ENCODE assay signal across 29 cellular contexts in the genomic region with DNA sequence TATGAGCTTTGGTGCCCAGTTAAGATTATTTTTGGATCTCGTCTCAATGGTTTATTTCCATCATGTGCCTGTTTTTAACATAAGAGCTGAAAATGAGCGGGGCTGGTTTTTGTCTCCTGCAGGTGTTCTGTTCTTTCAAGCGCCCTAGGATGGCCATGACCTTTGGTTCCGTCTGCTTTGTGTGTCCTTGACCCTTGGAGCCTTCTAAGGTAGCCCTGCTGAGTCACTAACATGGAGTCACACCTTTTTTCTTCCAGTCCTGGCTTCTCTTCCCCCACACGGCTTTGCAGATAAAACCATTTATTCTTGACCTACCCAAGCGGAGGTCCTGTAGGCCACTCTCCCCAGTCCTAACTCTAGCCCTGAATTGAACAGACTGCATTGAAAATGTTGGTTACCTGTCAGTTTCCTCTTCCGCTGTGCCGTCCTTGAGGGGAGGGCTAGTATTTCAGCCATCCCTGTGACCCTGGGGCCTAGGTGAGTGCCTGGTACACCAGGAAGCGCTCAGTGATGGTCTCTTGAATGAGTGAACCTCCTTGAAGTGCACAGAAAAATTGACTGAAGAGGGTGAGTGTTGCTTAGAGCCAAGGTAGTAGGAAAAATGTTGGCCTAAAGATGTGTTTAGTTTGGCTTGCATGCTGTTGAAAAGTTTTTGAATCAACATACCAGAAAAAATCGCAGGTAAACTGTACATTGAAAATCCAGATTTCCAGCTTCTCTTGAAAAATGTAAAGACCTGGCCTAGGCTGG. TPM values are rescaled to one million over a fixed set of nuclear protein-coding genes. Genes with fewer than 3 reads are reported as not detected.
DNase-seq lines count a peak whose midpoint lies in the region; ATAC-seq, FAIRE-seq and TF ChIP-seq lines count a peak whose summit lies in the region.
"Had no signal": no experiment of that assay in that cellular context is flagged by ENCODE, and none has a peak within 500 bp of the region (broad histone marks: within the 10 kb centered on the region; RNA-seq: fewer than 3 reads in every experiment).

No MANE protein-coding gene starts in this region.

- WGBS in thyroid gland, 2 donors: 75 to 77% methylated on average over 10 of the region's 10 CpGs
- 86% methylated on average over 10 of the region's 10 CpGs for WGBS in right cardiac atrium

- no peaks in the 10 kb centered on the region for H3K36me3 Mint-ChIP-seq in activated CD4-positive, alpha-beta memory T cell treated with anti-CD3 and anti-CD28 coated beads, Interleukin-2, amount 10 ng/mL, durations not matched to agents 7 days and 5 days (ENCODE audit: low read depth)
- H3K36me3 Mint-ChIP-seq in activated CD4-positive, alpha-beta memory T cell treated with anti-CD3 and anti-CD28 coated beads for 36 hours: no peaks in the 10 kb centered on the region
- H3K36me3 Mint-ChIP-seq in astrocyte (ENCODE audit: low read depth, unreplicated experiment): peaks cover 8% of the 10 kb centered on the region
- H3K36me3 Mint-ChIP-seq: activated naive CD8-positive, alpha-beta T cell; natural killer cell treated with Interleukin-12 subunit alpha and Interleukin-12 subunit beta and Interleukin-15 and Interleukin-18, amount 100 ng/mL, for 72 hours had no signal

- H3K9me3 ChIP-seq in astrocyte (ENCODE audit: insufficient read depth, low read depth, low read length) (no peaks in the 10 kb centered on the region), left lung (no peaks in the 10 kb centered on the region), thyroid gland (no peaks in the 10 kb centered on the region), right cardiac atrium (ENCODE audit: control insufficient read depth, low read length) (no peaks in the 10 kb centered on the region)
- H3K9me3 ChIP-seq: ascending aorta, right lobe of liver had no signal

- CTCF ChIA-PET in activated CD4-positive, alpha-beta memory T cell treated with anti-CD3 and anti-CD28 coated beads, Interleukin-2, amount 10 ng/mL, durations not matched to agents 7 days and 5 days (lab: Charles Lee): no interaction called here
- CTCF ChIA-PET in activated CD4-positive, alpha-beta memory T cell treated with anti-CD3 and anti-CD28 coated beads for 36 hours (lab: Charles Lee): no interaction called here

- no peaks in the 10 kb centered on the region for H3K9me3 Mint-ChIP-seq in activated CD4-positive, alpha-beta memory T cell treated with anti-CD3 and anti-CD28 coated beads, Interleukin-2, amount 10 ng/mL, durations not matched to agents 7 days and 5 days
- H3K9me3 Mint-ChIP-seq in activated CD4-positive, alpha-beta memory T cell treated with anti-CD3 and anti-CD28 coated beads for 36 hours: no peaks in the 10 kb centered on the region
- H3K9me3 Mint-ChIP-seq in astrocyte (ENCODE audit: unreplicated experiment): no peaks in the 10 kb centered on the region
- H3K9me3 Mint-ChIP-seq: activated CD4-positive, alpha-beta T cell treated with anti-CD3 and anti-CD28 coated beads, Interleukin-2, amount 10 ng/mL, durations not matched to agents 7 days and 5 days; central memory CD8-positive, alpha-beta T cell; natural killer cell treated with Interleukin-12 subunit alpha and Interleukin-12 subunit beta and Interleukin-15 and Interleukin-18, amount 100 ng/mL, for 72 hours had no signal

- H3K27ac ChIP-seq in astrocyte (ENCODE audit: low read depth, low read length): peak overlapping the region; percentile 62
- H3K27ac ChIP-seq in left lung: no peak overlapping the region
- peak overlapping the region; percentile 77 to 84 (median 82) for H3K27ac ChIP-seq in thyroid gland
- H3K27ac ChIP-seq in right cardiac atrium (ENCODE audit: low read length): no peak overlapping the region
- H3K27ac ChIP-seq: ascending aorta, parathyroid adenoma, right lobe of liver, VCaP had no signal

- peaks cover 41% of the 10 kb centered on the region for H3K79me2 ChIP-seq in astrocyte (ENCODE audit: insufficient read depth, low read length)
- H3K79me2 ChIP-seq: parathyroid adenoma had no signal

- H3K9ac ChIP-seq in astrocyte (ENCODE audit: low read length): peak overlapping the region; percentile 22
- H3K9ac ChIP-seq: parathyroid adenoma had no signal

- H3K4me3 ChIP-seq in astrocyte (ENCODE audit: insufficient read depth, low read depth, low read length): no peak overlapping the region
- H3K4me3 ChIP-seq in left lung: no peak overlapping the region
- H3K4me3 ChIP-seq in thyroid gland (replicated peaks in 1 of 3): no peak overlapping the region
- H3K4me3 ChIP-seq in right cardiac atrium (ENCODE audit: low read length): no peak overlapping the region
- H3K4me3 ChIP-seq: ascending aorta, GM12878, right lobe of liver had no signal

- peak; percentile 4 for DNase-seq in activated CD4-positive, alpha-beta memory T cell treated with anti-CD3 and anti-CD28 coated beads, Interleukin-2, amount 10 ng/mL, durations not matched to agents 7 days and 5 days
- DNase-seq in activated CD4-positive, alpha-beta memory T cell treated with anti-CD3 and anti-CD28 coated beads for 36 hours: no peak
- no peak for DNase-seq in astrocyte (ENCODE audit: low read depth)
- no peak for DNase-seq in left lung
- DNase-seq in thyroid gland: peak in 1 of 2 donors; percentile 34
- no peak for DNase-seq in frontal cortex (ENCODE audit: low spot score in 2 of 2)
- no peak for DNase-seq in right cardiac atrium
- no peak for DNase-seq in hypothalamus (lab: John Stamatoyannopoulos, UW)
- DNase-seq: 8988T; activated CD4-positive, alpha-beta T cell treated with anti-CD3 and anti-CD28 coated beads, Interleukin-2, amount 10 ng/mL, durations not matched to agents 7 days and 5 days; dermis blood vessel endothelial cell; hippocampal formation; left ventricle myocardium superior; NCI-H187 treated with DMSO at 0.1 percent for 48 hours; NCI-H2171 treated with DMSO at 0.1 percent for 48 hours; NK-92 treated with Interleukin-12 subunit alpha and Interleukin-12 subunit beta, amount 100 ng/mL, for 24 hours; right lobe of liver; SHP77 treated with DMSO at 0.1 percent for 48 hours; stimulated activated CD4-positive, alpha-beta T cell treated with anti-CD3 and anti-CD28 coated beads, Interleukin-12 subunit alpha, Interleukin-12 subunit beta, amount 100 ng/mL, for 4 hours; stimulated activated CD4-positive, alpha-beta T cell treated with anti-CD3 and anti-CD28 coated beads, Interleukin-4, amount 100 ng/mL, for 1 hour; T-helper 9 cell had no signal

- TF ChIP-seq POLR2A in thyroid gland (IDR thresholded peaks at IDR 0.05): no peak

- no peak overlapping the region for H2AFZ ChIP-seq in astrocyte (ENCODE audit: low read depth, low read length)
- H2AFZ ChIP-seq: parathyroid adenoma had no signal

- H3K4me3 Mint-ChIP-seq in activated CD4-positive, alpha-beta memory T cell treated with anti-CD3 and anti-CD28 coated beads, Interleukin-2, amount 10 ng/mL, durations not matched to agents 7 days and 5 days: no peak overlapping the region
- no peak overlapping the region for H3K4me3 Mint-ChIP-seq in activated CD4-positive, alpha-beta memory T cell treated with anti-CD3 and anti-CD28 coated beads for 36 hours
- no peak overlapping the region for H3K4me3 Mint-ChIP-seq in astrocyte (ENCODE audit: unreplicated experiment)
- H3K4me3 Mint-ChIP-seq: activated CD4-positive, alpha-beta T cell treated with anti-CD3 and anti-CD28 coated beads, Interleukin-2, amount 10 ng/mL, durations not matched to agents 7 days and 5 days; activated naive CD8-positive, alpha-beta T cell; central memory CD8-positive, alpha-beta T cell; natural killer cell treated with Interleukin-12 subunit alpha and Interleukin-12 subunit beta and Interleukin-15 and Interleukin-18, amount 100 ng/mL, for 72 hours had no signal

- H3K4me1 ChIP-seq in astrocyte (ENCODE audit: insufficient read depth, low read length) (peaks cover 25% of the 10 kb centered on the region), left lung (peaks cover 0 to 7% of the 10 kb centered on the region in 2 donors), thyroid gland (peaks cover 28 to 48% of the 10 kb centered on the region in 2 donors), right cardiac atrium (ENCODE audit: control insufficient read depth, insufficient read depth, low read length) (peaks cover 2% of the 10 kb centered on the region)
- H3K4me1 ChIP-seq: parathyroid adenoma, right lobe of liver had no signal

- H3K27me3 Mint-ChIP-seq in activated CD4-positive, alpha-beta memory T cell treated with anti-CD3 and anti-CD28 coated beads, Interleukin-2, amount 10 ng/mL, durations not matched to agents 7 days and 5 days: no peaks in the 10 kb centered on the region
- no peaks in the 10 kb centered on the region for H3K27me3 Mint-ChIP-seq in activated CD4-positive, alpha-beta memory T cell treated with anti-CD3 and anti-CD28 coated beads for 36 hours
- H3K27me3 Mint-ChIP-seq in astrocyte (ENCODE audit: low read depth, unreplicated experiment): no peaks in the 10 kb centered on the region
- H3K27me3 Mint-ChIP-seq: activated CD4-positive, alpha-beta T cell treated with anti-CD3 and anti-CD28 coated beads, Interleukin-2, amount 10 ng/mL, durations not matched to agents 7 days and 5 days; activated naive CD8-positive, alpha-beta T cell; central memory CD8-positive, alpha-beta T cell; natural killer cell treated with Interleukin-12 subunit alpha and Interleukin-12 subunit beta and Interleukin-15 and Interleukin-18, amount 100 ng/mL, for 72 hours had no signal

- POLR2A ChIA-PET in activated CD4-positive, alpha-beta memory T cell treated with anti-CD3 and anti-CD28 coated beads, Interleukin-2, amount 10 ng/mL, durations not matched to agents 7 days and 5 days (lab: Charles Lee): no interaction called here
- POLR2A ChIA-PET in activated CD4-positive, alpha-beta memory T cell treated with anti-CD3 and anti-CD28 coated beads for 36 hours (lab: Charles Lee): interaction anchor here (0.6 kb wide), 1 partner anchor 347 kb away, joined by 4 read pairs; no protein-coding TSS in a partner anchor

- peak; percentile 51 for ATAC-seq in left lung
- no peak for ATAC-seq in right cardiac atrium
- ATAC-seq: GM12878; left ventricle myocardium superior; natural killer cell treated with Interleukin-12 subunit alpha and Interleukin-12 subunit beta and Interleukin-15 and Interleukin-18, amount 100 ng/mL, for 72 hours had no signal

- H3K36me3 ChIP-seq in astrocyte (ENCODE audit: insufficient read depth, low read length) (no peaks in the 10 kb centered on the region), left lung (no peaks in the 10 kb centered on the region), thyroid gland (no peaks in the 10 kb centered on the region)
- H3K36me3 ChIP-seq: ascending aorta, right lobe of liver had no signal

- no peaks in the 10 kb centered on the region for H3K4me1 Mint-ChIP-seq in activated CD4-positive, alpha-beta memory T cell treated with anti-CD3 and anti-CD28 coated beads, Interleukin-2, amount 10 ng/mL, durations not matched to agents 7 days and 5 days
- H3K4me1 Mint-ChIP-seq in activated CD4-positive, alpha-beta memory T cell treated with anti-CD3 and anti-CD28 coated beads for 36 hours (ENCODE audit: low read depth): peaks cover 5% of the 10 kb centered on the region
- peaks cover 8% of the 10 kb centered on the region for H3K4me1 Mint-ChIP-seq in astrocyte (ENCODE audit: low read depth, unreplicated experiment)
- H3K4me1 Mint-ChIP-seq: activated CD4-positive, alpha-beta T cell treated with anti-CD3 and anti-CD28 coated beads, Interleukin-2, amount 10 ng/mL, durations not matched to agents 7 days and 5 days had no signal

- H3K4me2 ChIP-seq in astrocyte (ENCODE audit: low read length): no peak overlapping the region

- FAIRE-seq in astrocyte (lab: Jason Lieb, UNC) (no peak), frontal cortex (lab: Jason Lieb, UNC) (no peak)
- FAIRE-seq: D721Med, GM12878 had no signal

- H4K20me1 ChIP-seq in astrocyte (ENCODE audit: insufficient read depth, low read length): no peaks in the 10 kb centered on the region

- no peak for TF ChIP-seq CTCF in astrocyte (IDR thresholded peaks at IDR 0.05; ENCODE audit: insufficient read depth, low read depth, low read length)
- TF ChIP-seq CTCF in left lung (IDR thresholded peaks at IDR 0.05): no peak
- no peak for TF ChIP-seq CTCF in thyroid gland (IDR thresholded peaks at IDR 0.05)

- H3K27me3 ChIP-seq in astrocyte (ENCODE audit: insufficient read depth, low read length): no peaks in the 10 kb centered on the region
- peaks cover 0 to 34% of the 10 kb centered on the region in 2 donors for H3K27me3 ChIP-seq in left lung
- no peaks in the 10 kb centered on the region for H3K27me3 ChIP-seq in thyroid gland
- H3K27me3 ChIP-seq in right cardiac atrium (ENCODE audit: control insufficient read depth, insufficient read depth): no peaks in the 10 kb centered on the region
- H3K27me3 ChIP-seq: ascending aorta, right lobe of liver had no signal

- H3K27ac Mint-ChIP-seq in activated CD4-positive, alpha-beta memory T cell treated with anti-CD3 and anti-CD28 coated beads, Interleukin-2, amount 10 ng/mL, durations not matched to agents 7 days and 5 days: no peak overlapping the region
- no peak overlapping the region for H3K27ac Mint-ChIP-seq in activated CD4-positive, alpha-beta memory T cell treated with anti-CD3 and anti-CD28 coated beads for 36 hours
- no peak overlapping the region for H3K27ac Mint-ChIP-seq in astrocyte (ENCODE audit: unreplicated experiment)
- H3K27ac Mint-ChIP-seq: activated CD4-positive, alpha-beta T cell treated with anti-CD3 and anti-CD28 coated beads, Interleukin-2, amount 10 ng/mL, durations not matched to agents 7 days and 5 days; activated naive CD8-positive, alpha-beta T cell; natural killer cell treated with Interleukin-12 subunit alpha and Interleukin-12 subunit beta and Interleukin-15 and Interleukin-18, amount 100 ng/mL, for 72 hours had no signal

- intact Hi-C loops in activated CD4-positive, alpha-beta memory T cell treated with anti-CD3 and anti-CD28 coated beads for 36 hours (cut with micrococcal nuclease): no loop called here
- intact Hi-C loops in left lung (cut with DNase I) (no loop called here), thyroid gland (cut with DNase I) (no loop called here), right cardiac atrium (cut with DNase I) (no loop called here)

RNA-seq across cellular contexts. Expression of gene CAMK1D, which starts 48.0 kb away (rescaled TPM):
- 10 to 100 TPM; 16.7 to 17.8 TPM for total RNA-seq in activated CD4-positive, alpha-beta memory T cell treated with anti-CD3 and anti-CD28 coated beads, Interleukin-2, amount 10 ng/mL, durations not matched to agents 7 days and 5 days
- total RNA-seq in activated CD4-positive, alpha-beta memory T cell treated with anti-CD3 and anti-CD28 coated beads for 36 hours: 10 to 100 TPM; 17.7 to 17.9 TPM
- 23.6 and 27.4 TPM in 2 replicates for total RNA-seq in astrocyte
- 10 to 100 TPM in 1 of 2 donors, 1 to 10 TPM in 1; 6.2 to 10.8 TPM for total RNA-seq in left lung
- total RNA-seq in thyroid gland: 10 to 100 TPM; 12.2 to 29.6 (median 17.4) TPM
- 19.2 TPM for total RNA-seq in frontal cortex
- total RNA-seq in right cardiac atrium: 10 to 100 TPM; 26.4 to 44.1 (median 27.6) TPM
- polyA plus RNA-seq in right cardiac atrium: 15.2 TPM

Comparison
In these comparisons a context has a peak if more than half of its experiments do, and no peak if none do; other contexts are left out.
1. H3K27ac ChIP-seq: peak in astrocyte (single experiment) and thyroid gland (3 of 3); none in left lung (0 of 2) and right cardiac atrium (single experiment).